ENCODE assay signal across 8 cellular contexts in the genomic region with DNA sequence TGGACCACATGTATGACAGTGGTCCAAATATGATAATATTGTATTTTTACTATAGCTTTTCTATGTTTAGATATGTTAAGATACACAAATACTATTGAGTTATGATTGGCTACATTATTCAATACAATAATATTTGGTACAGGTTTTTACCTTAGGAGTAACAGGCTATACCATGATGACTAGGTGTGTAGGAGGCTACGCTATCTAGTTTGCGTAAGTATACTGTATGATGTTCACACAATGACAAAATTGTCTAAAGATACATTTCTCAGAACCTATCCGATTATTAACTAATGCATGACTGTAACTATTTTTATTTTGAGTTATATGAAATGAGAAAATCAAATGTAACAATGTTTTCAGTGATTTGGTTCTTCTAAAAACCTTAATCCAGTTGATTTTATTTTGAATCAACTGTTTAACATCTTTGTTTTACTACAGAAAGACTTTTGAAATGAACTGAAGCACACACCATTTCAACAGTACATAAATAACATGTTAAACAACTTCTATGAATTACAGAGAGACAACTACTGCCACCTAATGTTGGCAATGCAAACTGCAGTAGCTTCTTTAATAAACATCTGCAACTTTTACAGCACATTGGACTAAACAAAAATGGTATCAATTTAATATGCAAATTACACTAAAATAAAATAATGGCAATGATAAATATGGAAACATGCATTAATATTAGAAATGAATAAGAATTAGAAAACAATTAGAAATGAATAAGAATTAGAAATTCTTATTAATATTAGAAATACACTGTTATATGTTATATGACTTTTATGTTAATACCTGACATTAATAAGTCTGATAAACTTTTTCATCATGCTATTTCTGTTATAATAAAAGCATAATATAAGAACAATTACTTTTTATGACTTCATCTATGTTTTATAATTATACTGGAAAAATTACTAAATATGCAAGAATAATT.
A peak's percentile ranks its signal among the peaks of the same experiment; 100 is the strongest.
DNase-seq lines count a peak whose midpoint lies in the region; ATAC-seq, FAIRE-seq and TF ChIP-seq lines count a peak whose summit lies in the region.

No MANE protein-coding gene starts in this region.

- H3K4me1 ChIP-seq in ascending aorta (no peaks in the 10 kb centered on the region), kidney (ENCODE audit: control insufficient read depth in 1 of 2, insufficient read depth in 1 of 2, low read depth in 1 of 2, low read length in 2 of 2) (no peaks in the 10 kb centered on the region)

- H3K9me3 ChIP-seq in ascending aorta (no peaks in the 10 kb centered on the region), kidney (ENCODE audit: control insufficient read depth in 1 of 2, low read length in 2 of 2) (no peaks in the 10 kb centered on the region)

- FAIRE-seq in GM18507 (lab: Jason Lieb, UNC) (peak; percentile 90), kidney (lab: Jason Lieb, UNC) (peak; percentile 98)

- peak; percentile 35 for DNase-seq in COLO668 (lab: John Stamatoyannopoulos, UW; ENCODE audit: unreplicated experiment)
- DNase-seq in GM18507 (ENCODE audit: extremely low spot score, insufficient read length, low read depth) = no peak
- DNase-seq in NCI-H82 treated with DMSO at 0.1 percent for 48 hours (lab: John Stamatoyannopoulos, UW; ENCODE audit: unreplicated experiment) = peak; percentile 7
- no peak for DNase-seq in ascending aorta (ENCODE audit: low spot score in 2 of 2)
- DNase-seq in kidney = no peak
- DNase-seq in stimulated activated naive CD8-positive, alpha-beta T cell treated with anti-CD3 and anti-CD28 coated beads, Interleukin-15, Interleukin-2, amounts not matched to agents 100 U/mL and 50 U/mL, for 24 hours = peak; percentile 44

- H3K27me3 ChIP-seq in ascending aorta = no peaks in the 10 kb centered on the region

- intact Hi-C loops in ascending aorta (cut with DNase I) = loop anchor here (5.0 kb wide), 3 partner anchors 48 to 452 kb away; no protein-coding TSS in a partner anchor
- intact Hi-C loops in kidney (cut with DNase I) = no loop called here

- H3K27ac ChIP-seq in ascending aorta = no peak overlapping the region
- H3K27ac ChIP-seq in kidney (ENCODE audit: low read depth in 2 of 2, low read length in 2 of 2) = no peak overlapping the region

- no peak overlapping the region for H3K9ac ChIP-seq in kidney (ENCODE audit: low read length in 2 of 2)

- ATAC-seq in HG03378 (IDR thresholded peaks at IDR 0.05; ENCODE audit: unreplicated experiment) (peak; percentile 58), GM19395 (IDR thresholded peaks at IDR 0.05; ENCODE audit: unreplicated experiment) (no peak)
- no peak for ATAC-seq in stimulated activated naive CD8-positive, alpha-beta T cell treated with anti-CD3 and anti-CD28 coated beads, Interleukin-15, Interleukin-2, amounts not matched to agents 100 U/mL and 50 U/mL, for 24 hours

- H3K36me3 ChIP-seq in ascending aorta = no peaks in the 10 kb centered on the region
- H3K36me3 ChIP-seq in kidney (ENCODE audit: control insufficient read depth in 1 of 2, insufficient read depth in 2 of 2, low read length in 2 of 2) = no peaks in the 10 kb centered on the region

- peak; percentile 46 to 86 (median 79) for TF ChIP-seq CTCF in ascending aorta (IDR thresholded peaks at IDR 0.05)
- TF ChIP-seq CTCF in kidney (IDR thresholded peaks at IDR 0.05; ENCODE audit: borderline replicate concordance, extremely low read depth, insufficient read depth) = peak; percentile 67

- H3K4me3 ChIP-seq in ascending aorta = no peak overlapping the region
- no peak overlapping the region for H3K4me3 ChIP-seq in kidney (ENCODE audit: low read length in 2 of 2)

Comparison
In these comparisons a context has a peak if more than half of its experiments do, and no peak if none do; other contexts are left out.
1. DNase-seq: peak in COLO668 (single experiment), NCI-H82 treated with DMSO at 0.1 percent for 48 hours (single experiment) and stimulated activated naive CD8-positive, alpha-beta T cell treated with anti-CD3 and anti-CD28 coated beads, Interleukin-15, Interleukin-2, amounts not matched to agents 100 U/mL and 50 U/mL, for 24 hours (single experiment); none in GM18507 (single experiment), ascending aorta (0 of 2) and kidney (single experiment).